Comparison of ENCODE assay signal across 8 cellular contexts in the genomic region with DNA sequence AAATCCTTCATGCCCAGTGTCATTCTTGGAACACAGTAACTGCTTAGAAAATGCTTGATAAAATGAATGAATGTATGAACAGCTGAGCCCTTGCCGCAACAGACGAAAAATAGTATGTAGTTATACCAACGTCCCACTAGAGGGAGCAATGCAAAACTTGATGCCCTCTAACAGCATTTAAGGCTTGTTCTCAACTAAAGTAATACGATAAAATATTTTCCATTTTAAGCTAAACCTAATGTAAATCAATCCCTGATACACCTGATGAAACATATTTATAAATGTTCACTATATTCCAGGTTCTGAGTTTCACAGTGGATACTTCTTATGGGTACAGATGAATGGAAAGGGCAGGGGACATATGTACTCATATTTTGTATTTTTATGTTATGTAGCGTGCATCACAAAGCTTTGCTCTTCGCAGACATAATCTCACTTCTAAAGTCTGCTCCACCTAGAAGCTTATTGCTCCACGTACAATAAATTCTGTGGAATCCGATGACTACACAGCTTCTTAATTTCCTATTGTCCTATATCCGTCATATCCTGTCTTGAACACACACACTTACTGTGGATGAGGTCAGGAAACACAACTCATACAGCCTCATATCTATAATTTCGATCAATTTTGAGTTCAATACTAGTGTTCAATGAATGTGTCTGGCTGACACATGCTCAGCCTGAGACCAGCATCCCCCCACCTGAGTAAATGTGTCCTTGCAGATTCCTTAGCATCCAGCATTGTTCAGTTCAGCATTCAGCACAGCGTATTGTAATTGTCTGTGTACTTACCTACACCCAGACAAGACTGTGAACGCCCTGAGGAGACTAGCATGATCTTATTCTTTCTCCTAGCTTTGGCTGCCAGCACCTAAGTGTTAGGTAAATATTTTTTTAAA. TPM values are rescaled to one million over a fixed set of nuclear protein-coding genes. Genes with fewer than 3 reads are reported as not detected.
A peak's percentile ranks its signal among the peaks of the same experiment; 100 is the strongest.
DNase-seq lines count a peak whose midpoint lies in the region; ATAC-seq, FAIRE-seq and TF ChIP-seq lines count a peak whose summit lies in the region.

No MANE protein-coding gene starts in this region.

- WGBS in testis, 2 donors: 39 to 47% methylated on average over 12 of the region's 12 CpGs

- no peaks in the 10 kb centered on the region for H3K36me3 Mint-ChIP-seq in activated naive CD4-positive, alpha-beta T cell treated with anti-CD3 and anti-CD28 coated beads, Interleukin-2, amount 50 U/mL, for 24 hours

- peak overlapping the region; percentile 90 for H3K27ac Mint-ChIP-seq in activated naive CD4-positive, alpha-beta T cell treated with anti-CD3 and anti-CD28 coated beads, Interleukin-2, amount 50 U/mL, for 24 hours

- H3K4me3 Mint-ChIP-seq in activated naive CD4-positive, alpha-beta T cell treated with anti-CD3 and anti-CD28 coated beads, Interleukin-2, amount 50 U/mL, for 24 hours: no peak overlapping the region

- H3K27me3 Mint-ChIP-seq in activated naive CD4-positive, alpha-beta T cell treated with anti-CD3 and anti-CD28 coated beads, Interleukin-2, amount 50 U/mL, for 24 hours: peaks cover 10% of the 10 kb centered on the region

- H3K27me3 ChIP-seq in testis: no peaks in the 10 kb centered on the region

- no peaks in the 10 kb centered on the region for H3K9me3 ChIP-seq in kidney (ENCODE audit: control insufficient read depth in 1 of 2, low read length in 2 of 2)
- H3K9me3 ChIP-seq in testis: no peaks in the 10 kb centered on the region

- intact Hi-C loops in kidney (cut with DNase I): no loop called here
- intact Hi-C loops in testis (cut with DNase I; ENCODE audit: low total_unique reads): no loop called here

- DNase-seq in activated naive CD4-positive, alpha-beta T cell (lab: John Stamatoyannopoulos, UW): no peak
- DNase-seq in NCI-H748 (lab: John Stamatoyannopoulos, UW; ENCODE audit: unreplicated experiment) (peak; percentile 41), astrocyte of the hippocampus (ENCODE audit: low read depth, low spot score) (peak; percentile 76), kidney (no peak), testis (no peak)

- peaks cover 21% of the 10 kb centered on the region for H3K4me1 Mint-ChIP-seq in activated naive CD4-positive, alpha-beta T cell treated with anti-CD3 and anti-CD28 coated beads, Interleukin-2, amount 50 U/mL, for 24 hours

- H3K4me3 ChIP-seq in kidney (ENCODE audit: low read length in 2 of 2) (peak overlapping the region; percentile 19 to 30), testis (no peak overlapping the region)

- no peak overlapping the region for H3K27ac ChIP-seq in kidney (ENCODE audit: low read depth in 2 of 2, low read length in 2 of 2)
- H3K27ac ChIP-seq in testis: no peak overlapping the region

- TF ChIP-seq CTCF in kidney (IDR thresholded peaks at IDR 0.05; ENCODE audit: borderline replicate concordance, extremely low read depth, insufficient read depth) (peak; percentile 49), testis (IDR thresholded peaks at IDR 0.05) (peak; percentile 29 to 74 (median 72))

- no peak overlapping the region for H3K9ac ChIP-seq in kidney (ENCODE audit: low read length in 2 of 2)

- H3K36me3 ChIP-seq in kidney (ENCODE audit: control insufficient read depth in 1 of 2, insufficient read depth in 2 of 2, low read length in 2 of 2) (no peaks in the 10 kb centered on the region), testis (ENCODE audit: low read depth, missing control alignments) (no peaks in the 10 kb centered on the region)

- peak; percentile 30 for ATAC-seq in HG02798 (IDR thresholded peaks at IDR 0.05; ENCODE audit: poor library complexity, unreplicated experiment)
- ATAC-seq in GM21576 (IDR thresholded peaks at IDR 0.05; ENCODE audit: unreplicated experiment): no peak

- H3K9me3 Mint-ChIP-seq in activated naive CD4-positive, alpha-beta T cell treated with anti-CD3 and anti-CD28 coated beads, Interleukin-2, amount 50 U/mL, for 24 hours: no peaks in the 10 kb centered on the region

- no peak for TF ChIP-seq POLR2A in testis (IDR thresholded peaks at IDR 0.05)

- FAIRE-seq in kidney (lab: Jason Lieb, UNC): no peak

- peaks cover 0 to 7% of the 10 kb centered on the region in 2 donors for H3K4me1 ChIP-seq in kidney (ENCODE audit: control insufficient read depth in 1 of 2, insufficient read depth in 1 of 2, low read depth in 1 of 2, low read length in 2 of 2)
- H3K4me1 ChIP-seq in testis: no peaks in the 10 kb centered on the region

RNA-seq across cellular contexts. Expression of gene UTP25, which starts 4.4 kb away (rescaled TPM):
- total RNA-seq in kidney: 8.9 TPM
- polyA plus RNA-seq in kidney (ENCODE audit: insufficient read depth, low read depth, low replicate concordance): 2.0 TPM
- 1 to 10 TPM; 7.1 to 7.7 TPM for total RNA-seq in testis
- 4.0 TPM for polyA plus RNA-seq in testis (ENCODE audit: insufficient read depth, low read depth, low replicate concordance)

RNA-seq across cellular contexts. Expression of gene IRF6, which starts 17.4 kb away (rescaled TPM):
- 37.1 TPM for total RNA-seq in kidney
- 24.0 TPM for polyA plus RNA-seq in kidney (ENCODE audit: insufficient read depth, low read depth, low replicate concordance)
- 10 to 100 TPM in 1 of 2 donors, 1 to 10 TPM in 1; 8.7 to 19.2 TPM for total RNA-seq in testis
- 8.2 TPM for polyA plus RNA-seq in testis (ENCODE audit: insufficient read depth, low read depth, low replicate concordance)

RNA-seq across cellular contexts. Expression of gene C1orf74, which starts 39.0 kb away (rescaled TPM):
- 2.5 TPM for total RNA-seq in kidney
- polyA plus RNA-seq in kidney (ENCODE audit: insufficient read depth, low read depth, low replicate concordance): 2.5 TPM
- 1 to 10 TPM; 5.0 to 5.2 TPM for total RNA-seq in testis
- 2.6 TPM for polyA plus RNA-seq in testis (ENCODE audit: insufficient read depth, low read depth, low replicate concordance)

Comparison
In these comparisons a context has a peak if more than half of its experiments do, and no peak if none do; other contexts are left out.
1. DNase-seq: peak in NCI-H748 (single experiment) and astrocyte of the hippocampus (single experiment); none in activated naive CD4-positive, alpha-beta T cell (0 of 4), kidney (single experiment) and testis (single experiment).
2. H3K4me3 ChIP-seq: peak in kidney (2 of 2); none in testis (0 of 2).